Comparison of ENCODE assay signal across 19 cellular contexts in genomic region chr2:102107741-102108070, GRCh38. TPM values are rescaled to one million over a fixed set of nuclear protein-coding genes. Genes with fewer than 3 reads are reported as not detected.
DNase-seq lines count a peak whose midpoint lies in the region; ATAC-seq, FAIRE-seq and TF ChIP-seq lines count a peak whose summit lies in the region.
"Had no signal": no experiment of that assay in that cellular context is flagged by ENCODE, and none has a peak within 500 bp of the region (broad histone marks: within the 10 kb centered on the region; RNA-seq: fewer than 3 reads in every experiment).

No MANE protein-coding gene starts in this region.

- H3K4me2 ChIP-seq in GM12878 (ENCODE audit: control insufficient read depth, insufficient read depth) = no peak overlapping the region
- H3K4me2 ChIP-seq: GM23338, PC-9 had no signal

- TF ChIP-seq RAD21 in GM12878 (IDR thresholded peaks at IDR 0.05; ENCODE audit: insufficient read depth, low read depth, low read length) = no peak

- H3K36me3 ChIP-seq in GM12878 (ENCODE audit: control insufficient read depth in 2 of 2, insufficient read depth in 2 of 2, low read length in 1 of 2) (no peaks in the 10 kb centered on the region), mucosa of descending colon (ENCODE audit: low read depth) (no peaks in the 10 kb centered on the region)
- H3K36me3 ChIP-seq: sigmoid colon had no signal

- peaks cover 5% of the 10 kb centered on the region; the same call in 1 of the 2 replicates for H3K36me3 Mint-ChIP-seq in HFFc6 (ENCODE audit: low read depth)
- H3K36me3 Mint-ChIP-seq: CD8-positive, alpha-beta T cell had no signal

- H3K4me3 Mint-ChIP-seq in HFFc6 = no peak overlapping the region
- H3K4me3 Mint-ChIP-seq: activated CD8-positive, alpha-beta T cell treated with anti-CD3 and anti-CD28 coated beads for 36 hours; CD8-positive, alpha-beta T cell; GM23338; natural killer cell treated with Interleukin-12 subunit alpha and Interleukin-12 subunit beta and Interleukin-15 and Interleukin-18, amount 100 ng/mL, for 72 hours had no signal

- BruUV-seq in GM12878 (replicated peaks; lab: Mats Ljungman, UMichigan) = no TSS peak

- intact Hi-C loops in GM12878 (cut with micrococcal nuclease; ENCODE audit: unreplicated experiment) (no loop called here), mucosa of descending colon (cut with DNase I, micrococcal nuclease) (no loop called here), lower leg skin (cut with DNase I; ENCODE audit: low total_unique reads) (no loop called here)

- no peaks in the 10 kb centered on the region for H3K9me3 Mint-ChIP-seq in HFFc6
- H3K9me3 Mint-ChIP-seq: activated naive CD4-positive, alpha-beta T cell treated with anti-CD3 and anti-CD28 coated beads, Interleukin-2, amount 50 U/mL, for 24 hours; CD8-positive, alpha-beta T cell; GM23338; natural killer cell treated with Interleukin-12 subunit alpha and Interleukin-12 subunit beta and Interleukin-15 and Interleukin-18, amount 100 ng/mL, for 72 hours had no signal

- H3K9me3 ChIP-seq in GM12878 (replicated peaks; ENCODE audit: control insufficient read depth, insufficient read depth, low read length) = no peaks in the 10 kb centered on the region; the same call in 2 of the 3 replicates
- no peaks in the 10 kb centered on the region for H3K9me3 ChIP-seq in mucosa of descending colon
- H3K9me3 ChIP-seq: sigmoid colon, testis had no signal

- no peaks in the 10 kb centered on the region for H3K27me3 ChIP-seq in GM12878 (replicated peaks in 1 of 2; ENCODE audit: control insufficient read depth in 2 of 2, insufficient read depth in 2 of 2, low read length in 1 of 2)
- H3K27me3 ChIP-seq: sigmoid colon, testis had no signal

- no peak for TF ChIP-seq POLR2A in GM12878 (IDR thresholded peaks at IDR 0.05; ENCODE audit: low read depth, low read length)
- no peak for TF ChIP-seq POLR2A in lower leg skin (IDR thresholded peaks at IDR 0.05)

- WGBS in GM12878 (ENCODE audit: insufficient coverage, insufficient replicate concordance, low lambda C conversion rate, missing lambda C conversion rate) = 34% methylated on average over 3 of the region's 3 CpGs
- 89% methylated on average over 3 of the region's 3 CpGs for WGBS in lower leg skin, 2 donors

- CTCF ChIA-PET in GM12878 (lab: Yijun Ruan, JAX) = interaction anchor here (0.7 to 4.4 kb wide), 10 partner anchors 11 to 144 kb away, joined by 3 to 31 read pairs (median 4); no protein-coding TSS in a partner anchor

- H3K4me1 Mint-ChIP-seq in HFFc6 (ENCODE audit: low read depth) = peaks cover 57% of the 10 kb centered on the region

- TF ChIP-seq EP300 in GM12878 (IDR thresholded peaks at IDR 0.05; ENCODE audit: borderline replicate concordance in 1 of 2, control insufficient read depth in 1 of 2, low read depth in 2 of 2, low read length in 2 of 2) = no peak

- in situ Hi-C loops in GM12878 (cut with MboI) = no loop called here

- H3K9ac ChIP-seq in GM12878 (ENCODE audit: control insufficient read depth, insufficient read depth, low read length) = no peak overlapping the region

- no peaks in the 10 kb centered on the region for H3K79me2 ChIP-seq in GM12878 (ENCODE audit: control insufficient read depth, insufficient read depth, low read length)

- H2AFZ ChIP-seq in GM12878 (ENCODE audit: control insufficient read depth, low read depth, low read length) = no peak overlapping the region
- H2AFZ ChIP-seq: PC-9 had no signal

- no peak overlapping the region for H3K27ac ChIP-seq in GM12878 (ENCODE audit: control insufficient read depth, insufficient read depth)
- H3K27ac ChIP-seq: PC-9, sigmoid colon, testis had no signal

- H3K4me3 ChIP-seq in GM12878 (no peak overlapping the region), mucosa of descending colon (no peak overlapping the region), lower leg skin (ENCODE audit: low read depth, poor library complexity, severe bottlenecking) (no peak overlapping the region)
- H3K4me3 ChIP-seq: GM23338, PC-9, sigmoid colon, testis had no signal

- no peak overlapping the region for H3K27ac Mint-ChIP-seq in HFFc6
- H3K27ac Mint-ChIP-seq: activated CD8-positive, alpha-beta T cell treated with anti-CD3 and anti-CD28 coated beads for 36 hours; activated naive CD4-positive, alpha-beta T cell treated with anti-CD3 and anti-CD28 coated beads, Interleukin-2, amount 50 U/mL, for 24 hours; CD8-positive, alpha-beta T cell; GM23338; natural killer cell treated with Interleukin-12 subunit alpha and Interleukin-12 subunit beta and Interleukin-15 and Interleukin-18, amount 100 ng/mL, for 72 hours had no signal

- no peak for FAIRE-seq in GM12878 (lab: Jason Lieb, UNC)
- FAIRE-seq: kidney had no signal

- RAD21 ChIA-PET in GM12878 (lab: Charles Lee; ENCODE audit: unreplicated experiment) = interaction anchor here (1.0 to 9.0 kb wide), 11 partner anchors 22 to 133 kb away, joined by 3 to 115 read pairs (median 4); no protein-coding TSS in a partner anchor

- TF ChIP-seq CTCF in HFFc6 (IDR thresholded peaks at IDR 0.05) (no peak), GM12878 (IDR thresholded peaks at IDR 0.05 in 2 of 3, conservative IDR thresholded peaks at IDR 0.05 in 1 of 3; ENCODE audit: control insufficient read depth in 2 of 3, extremely low read depth in 1 of 3, insufficient read depth in 1 of 3, low read depth in 3 of 3, low read length in 3 of 3) (no peak), mucosa of descending colon (IDR thresholded peaks at IDR 0.05) (no peak), lower leg skin (IDR thresholded peaks at IDR 0.05) (no peak)

- POLR2A ChIA-PET in GM12878 (lab: Charles Lee) = interaction anchor here (0.5 to 1.1 kb wide), 3 partner anchors 10 to 341 kb away, joined by 3 to 4 read pairs (median 3); no protein-coding TSS in a partner anchor

- SMC1A ChIA-PET in GM12878 (lab: Charles Lee; ENCODE audit: uncharacterized antibody, unreplicated experiment) = interaction anchor here (0.9 to 2.6 kb wide), 21 partner anchors 10 to 224 kb away, joined by 3 to 30 read pairs (median 6); no protein-coding TSS in a partner anchor

- no peaks in the 10 kb centered on the region for H4K20me1 ChIP-seq in GM12878 (ENCODE audit: control insufficient read depth, insufficient read depth)

- H3K4me1 ChIP-seq in GM12878 (ENCODE audit: control insufficient read depth, insufficient read depth, low read length) (peaks cover 9% of the 10 kb centered on the region), mucosa of descending colon (ENCODE audit: low read depth) (peaks cover 24% of the 10 kb centered on the region)
- H3K4me1 ChIP-seq: testis had no signal

- ATAC-seq in GM12878 = peak; percentile 52
- peak; percentile 52 for ATAC-seq in mucosa of descending colon
- ATAC-seq: activated CD8-positive, alpha-beta T cell treated with anti-CD3 and anti-CD28 coated beads for 36 hours; CD8-positive, alpha-beta T cell; GM23338; natural killer cell treated with Interleukin-12 subunit alpha and Interleukin-12 subunit beta and Interleukin-15 and Interleukin-18, amount 100 ng/mL, for 72 hours had no signal

- DNase-seq in EH (ENCODE audit: low read depth) (peak; percentile 70), HFFc6 (peak; percentile 64), GM12878 (ENCODE audit: low read depth, low spot score) (peak; percentile 33), mucosa of descending colon (no peak), COR-L47 (lab: John Stamatoyannopoulos, UW) (no peak), amygdala (lab: John Stamatoyannopoulos, UW) (no peak), lower leg skin (ENCODE audit: low spot score in 2 of 2) (no peak), NCI-H510A (lab: John Stamatoyannopoulos, UW) (no peak)
- DNase-seq: activated CD8-positive, alpha-beta T cell treated with anti-CD3 and anti-CD28 coated beads for 36 hours; CD8-positive, alpha-beta T cell; cortex of kidney; foreskin melanocyte; kidney; PC-9; sigmoid colon; testis had no signal

- H3K27me3 Mint-ChIP-seq in HFFc6 (ENCODE audit: insufficient read depth) = no peaks in the 10 kb centered on the region; the same call in 1 of the 2 replicates
- H3K27me3 Mint-ChIP-seq: activated naive CD4-positive, alpha-beta T cell treated with anti-CD3 and anti-CD28 coated beads, Interleukin-2, amount 50 U/mL, for 24 hours had no signal

TF ChIP-seq in GM12878, 131 proteins besides CTCF, POLR2A, EP300 and RAD21 (continues in another document):
- no peak for TF ChIP-seq ZNF274 (IDR thresholded peaks at IDR 0.05; ENCODE audit: insufficient read depth, insufficient read length)
- peak; percentile 18; the same call in 1 of the 2 replicates for TF ChIP-seq NR2C1 (IDR thresholded peaks at IDR 0.05)
- TF ChIP-seq GATAD2B (conservative IDR thresholded peaks at IDR 0.05; ENCODE audit: low read depth) = no peak
- TF ChIP-seq MTA2 (IDR thresholded peaks at IDR 0.05; ENCODE audit: low read depth) = peak; percentile 45; the same call in 1 of the 2 replicates

RNA-seq across cellular contexts. Expression of gene IL1R1, which starts 34.8 kb away (rescaled TPM):
- 10 to 100 TPM; 13.8 to 25.0 (median 22.9) TPM for total RNA-seq in HFFc6 (2021; fragmentation: NEBNext Ultra II Directional; extraction: Animal tissue kit (Norgen Biotek cat#: 25700))
- total RNA-seq in GM12878 (2013; cell fraction: nucleolus; rRNA removed) = 1.5 and 1.8 TPM in 2 replicates
- total RNA-seq in GM12878 (2014; rRNA removed) = 0.17 and 0.33 TPM in 2 replicates
- 0.32 and 0.45 TPM in 2 replicates for total RNA-seq in GM12878 (2014; rRNA removed; fragmentation: Illumina TruSeq; extraction: Trizol)
- total RNA-seq in GM12878 (2021) = 0.61 and 1.1 TPM in 2 replicates
- polyA plus RNA-seq in GM12878 (2011; ENCODE audit: low read depth) = 0.73 TPM
- 13.2 and 19.9 TPM in 2 replicates for polyA plus RNA-seq in GM12878 (2011; rRNA removed)
- 8.8 and 10.2 TPM in 2 replicates for polyA plus RNA-seq in GM12878 (2011; cell fraction: cytosol; rRNA removed)
- polyA plus RNA-seq in GM12878 (2011; cell fraction: nucleus; rRNA removed) = 8.7 and 9.2 TPM in 2 replicates
- polyA plus RNA-seq in GM12878 (2012) = 0.88 and 1.3 TPM in 2 replicates
- 0.81 and 0.86 TPM in 2 replicates for polyA plus RNA-seq in GM12878 (2014; fragmentation: Illumina TruSeq; extraction: Trizol)
- under 1 TPM; 0.18 to 0.24 TPM for polyA plus RNA-seq in GM12878 (2014; fragmentation: Nextera tagmentation; extraction: Ambion mirVana)
- 0.32 and 0.42 TPM in 2 replicates for polyA plus RNA-seq in GM12878 (2014; rRNA removed)
- under 1 TPM; 0.62 to 0.79 TPM for polyA plus RNA-seq in GM12878 (2016; fragmentation: Nextera tagmentation; extraction: Ambion mirVana)
- polyA minus RNA-seq in GM12878 (2011; rRNA and poly(A)+ RNA removed) = 8.1 and 10.8 TPM in 2 replicates
- 2.3 and 2.7 TPM in 2 replicates for polyA minus RNA-seq in GM12878 (2011; cell fraction: cytosol; rRNA and poly(A)+ RNA removed)
- polyA minus RNA-seq in GM12878 (2011; cell fraction: nucleus; rRNA and poly(A)+ RNA removed) = 4.6 and 5.2 TPM in 2 replicates
- total RNA-seq in mucosa of descending colon = 10 to 100 TPM; 17.8 to 40.1 (median 39.1) TPM
- total RNA-seq in lower leg skin = 10 to 100 TPM; 43.2 to 92.9 (median 53.0) TPM
- polyA plus RNA-seq: GM23338 had no signal

Comparison
In these comparisons a context has a peak if more than half of its experiments do, and no peak if none do; other contexts are left out.
1. DNase-seq: peak in EH (single experiment), HFFc6 (single experiment) and GM12878 (single experiment); none in mucosa of descending colon (0 of 3), COR-L47 (single experiment), amygdala (0 of 56), lower leg skin (0 of 2) and NCI-H510A (single experiment).
2. RNA of gene IL1R1, which starts 34.8 kb away (total RNA-seq): 43.2 to 92.9 TPM in lower leg skin, 17.8 to 40.1 TPM in mucosa of descending colon and 13.8 to 25.0 TPM in HFFc6; 0.17 to 1.8 TPM in GM12878; every median in the first group is over 4 times any median in the second.